8 cellular contexts compared by ENCODE assay signal in genomic region chr5:133051117-133051546, GRCh38. TPM values are rescaled to one million over a fixed set of nuclear protein-coding genes. Genes with fewer than 3 reads are reported as not detected.
DNase-seq lines count a peak whose midpoint lies in the region; ATAC-seq and TF ChIP-seq lines count a peak whose summit lies in the region.

No MANE protein-coding gene starts in this region.

- TF ChIP-seq CTCF in C4-2B (conservative IDR thresholded peaks at IDR 0.05) (no peak), adrenal gland (IDR thresholded peaks at IDR 0.05) (peak in 1 of 6 experiments; percentile 9)

- intact Hi-C loops in adrenal gland (cut with DNase I), result loop anchor here (10.0 kb wide), 1 partner anchor 86 kb away; the partner anchor contains the start of gene AFF4 (in 2 of the 2)

- DNase-seq in adrenal gland, result peak in 3 of 7 donors; percentile 28 to 39 (median 39)
- no peak for DNase-seq in immature natural killer cell
- peak in 5 of 49 donors; percentile 33 to 69 (median 45) for DNase-seq in substantia nigra (lab: John Stamatoyannopoulos, UW)
- no peak for DNase-seq in mesenteric fat pad (ENCODE audit: low spot score)
- DNase-seq in stimulated activated CD4-positive, alpha-beta T cell treated with anti-CD3 and anti-CD28 coated beads, Interleukin-15, amount 100 ng/mL, for 24 hours, result no peak

- peak overlapping the region; percentile 97 for H3K27ac ChIP-seq in C4-2B
- H3K27ac ChIP-seq in adrenal gland, result peak overlapping the region; percentile 94 to 100 (median 97)
- H3K27ac ChIP-seq in substantia nigra (ENCODE audit: low read depth, low read length, poor library complexity, severe bottlenecking), result peak overlapping the region; percentile 100

- TF ChIP-seq POLR2A in adrenal gland (IDR thresholded peaks at IDR 0.05), result no peak

- peaks cover 7 to 19% (median 8%) of the 10 kb centered on the region in 3 donors for H3K27me3 Mint-ChIP-seq in immature natural killer cell (ENCODE audit: low read depth in 3 of 3)

- no peaks in the 10 kb centered on the region for H3K36me3 Mint-ChIP-seq in immature natural killer cell

- no peaks in the 10 kb centered on the region for H3K27me3 ChIP-seq in adrenal gland

- H3K4me3 Mint-ChIP-seq in immature natural killer cell, result peak overlapping the region; percentile 96 to 98 (median 97)

- H3K9me3 Mint-ChIP-seq in immature natural killer cell, result no peaks in the 10 kb centered on the region

- no peaks in the 10 kb centered on the region for H3K9me3 ChIP-seq in adrenal gland (replicated peaks in 1 of 3)

- peak overlapping the region; percentile 19 to 93 (median 65) for H3K4me3 ChIP-seq in adrenal gland

- WGBS in adrenal gland, 4 donors, result 2 to 4% (median 3%) methylated on average over 10 to 15 of the region's 15 CpGs

- peaks cover 51 to 55% of the 10 kb centered on the region in 2 donors for H3K4me1 Mint-ChIP-seq in immature natural killer cell

- ATAC-seq in HG02870 (IDR thresholded peaks at IDR 0.05; ENCODE audit: unreplicated experiment) (peak; percentile 1), HG02840 (IDR thresholded peaks at IDR 0.05; ENCODE audit: low FRiP score, unreplicated experiment) (no peak)

- H3K4me1 ChIP-seq in adrenal gland (replicated peaks in 1 of 2), result peaks cover 10 to 48% of the 10 kb centered on the region in 2 donors

- H3K36me3 ChIP-seq in adrenal gland (replicated peaks in 1 of 2), result no peaks in the 10 kb centered on the region

- peak overlapping the region; percentile 99 to 100 (median 100) for H3K27ac Mint-ChIP-seq in immature natural killer cell

RNA-seq across cellular contexts. Expression of gene HSPA4, which starts 0.7 kb away (rescaled TPM):
- 100 to 1,000 TPM in 1 of 8 donors, 10 to 100 TPM in 7; 48.0 to 141 (median 75.0) TPM for total RNA-seq in adrenal gland
- polyA plus RNA-seq in adrenal gland, result 100 to 1,000 TPM; 123 to 207 (median 159) TPM
- polyA plus RNA-seq in immature natural killer cell, result 10 to 100 TPM; 17.3 to 51.3 (median 32.3) TPM
- 101 TPM for total RNA-seq in mesenteric fat pad

RNA-seq across cellular contexts. Expression of gene ZCCHC10, which starts 24.8 kb away (rescaled TPM):
- total RNA-seq in adrenal gland (10 to 100 TPM in 7 of 8 donors, 1 to 10 TPM in 1; 8.3 to 39.3 (median 18.2) TPM), mesenteric fat pad (13.9 TPM)
- polyA plus RNA-seq in adrenal gland (10 to 100 TPM; 15.5 to 25.9 (median 20.6) TPM), immature natural killer cell (10 to 100 TPM; 44.4 to 47.6 (median 44.5) TPM)
